In genomic region chr1:178388398-178389161, GRCh38 we compare ENCODE assay signal across 18 cellular contexts.
A peak's percentile ranks its signal among the peaks of the same experiment; 100 is the strongest.
DNase-seq lines count a peak whose midpoint lies in the region; ATAC-seq and TF ChIP-seq lines count a peak whose summit lies in the region.
"Had no signal": no experiment of that assay in that cellular context is flagged by ENCODE, and none has a peak within 500 bp of the region (broad histone marks: within the 10 kb centered on the region; RNA-seq: fewer than 3 reads in every experiment).

No MANE protein-coding gene starts in this region.

- H3K4me1 Mint-ChIP-seq in endodermal cell (peaks cover 20% of the 10 kb centered on the region), nephron progenitor cell (peaks cover 12% of the 10 kb centered on the region)
- H3K4me1 Mint-ChIP-seq: memory B cell had no signal

- H3K36me3 ChIP-seq in endodermal cell (ENCODE audit: control insufficient read depth, insufficient read depth, low read length): no peaks in the 10 kb centered on the region
- H3K36me3 ChIP-seq: BE2C, vagina had no signal

- no peak overlapping the region for H3K27ac ChIP-seq in endodermal cell (ENCODE audit: low read depth, low read length)
- H3K27ac ChIP-seq: psoas muscle, vagina had no signal

- no peaks in the 10 kb centered on the region for H3K27me3 Mint-ChIP-seq in endodermal cell (ENCODE audit: insufficient read depth)
- no peaks in the 10 kb centered on the region for H3K27me3 Mint-ChIP-seq in nephron progenitor cell (ENCODE audit: low read depth, poor library complexity)
- H3K27me3 Mint-ChIP-seq: activated CD4-positive, alpha-beta memory T cell treated with anti-CD3 and anti-CD28 coated beads for 36 hours had no signal

- H3K4me3 ChIP-seq in AG10803 (ENCODE audit: low read length) (no peak overlapping the region), endodermal cell (ENCODE audit: low read length) (no peak overlapping the region)
- H3K4me3 ChIP-seq: psoas muscle, vagina had no signal

- H3K9me3 Mint-ChIP-seq in endodermal cell (no peaks in the 10 kb centered on the region), nephron progenitor cell (no peaks in the 10 kb centered on the region)
- H3K9me3 Mint-ChIP-seq: activated CD4-positive, alpha-beta memory T cell treated with anti-CD3 and anti-CD28 coated beads for 36 hours; memory B cell had no signal

- H3K27me3 ChIP-seq in endodermal cell (ENCODE audit: control insufficient read depth, insufficient read depth, low read length, poor library complexity, severe bottlenecking): no peaks in the 10 kb centered on the region
- H3K27me3 ChIP-seq: BE2C, vagina had no signal

- TF ChIP-seq CTCF in AG10803 (conservative IDR thresholded peaks at IDR 0.05; ENCODE audit: low read length): no peak
- TF ChIP-seq CTCF in endodermal cell (conservative IDR thresholded peaks at IDR 0.05): no peak
- TF ChIP-seq CTCF in nephron progenitor cell (IDR thresholded peaks at IDR 0.05): no peak

- WGBS in endodermal cell (ENCODE audit: insufficient coverage in 1 of 2, insufficient read length in 1 of 2), 2 experiments: 63 to 71% methylated on average over 3 to 6 of the region's 6 CpGs

- ATAC-seq in GM21723 (IDR thresholded peaks at IDR 0.05; ENCODE audit: unreplicated experiment): no peak
- no peak for ATAC-seq in GM19023 (IDR thresholded peaks at IDR 0.05; ENCODE audit: unreplicated experiment)

- H3K36me3 Mint-ChIP-seq in endodermal cell (ENCODE audit: low read depth) (no peaks in the 10 kb centered on the region), nephron progenitor cell (ENCODE audit: low read depth) (no peaks in the 10 kb centered on the region)
- H3K36me3 Mint-ChIP-seq: activated CD4-positive, alpha-beta memory T cell treated with anti-CD3 and anti-CD28 coated beads for 36 hours; memory B cell had no signal

- H3K27ac Mint-ChIP-seq in endodermal cell (peak overlapping the region; percentile 40), nephron progenitor cell (peak overlapping the region; percentile 7)
- H3K27ac Mint-ChIP-seq: activated CD4-positive, alpha-beta memory T cell treated with anti-CD3 and anti-CD28 coated beads for 36 hours; memory B cell had no signal

- peak; percentile 55 for DNase-seq in AG10803 (ENCODE audit: low read depth)
- peak; percentile 31 for DNase-seq in NCI-H2227 treated with DMSO at 0.1 percent for 48 hours (lab: John Stamatoyannopoulos, UW)
- peak; percentile 44 for DNase-seq in endodermal cell
- DNase-seq in nephron progenitor cell: no peak
- DNase-seq in GM19238 (ENCODE audit: insufficient read length, low spot score): no peak
- DNase-seq in HuH-7 (ENCODE audit: low spot score): no peak
- DNase-seq: activated CD4-positive, alpha-beta memory T cell treated with anti-CD3 and anti-CD28 coated beads for 36 hours; activated effector memory CD4-positive, alpha-beta T cell treated with Interleukin-2 at 50 U/mL for 16 hours; BE2C; Kasumi-1; NCI-H187; psoas muscle; stimulated activated CD4-positive, alpha-beta T cell treated with anti-CD3 and anti-CD28 coated beads, Interleukin-4, amount 100 ng/mL, for 1 hour; T1000 had no signal

- H3K9ac ChIP-seq in endodermal cell (ENCODE audit: extremely low read depth, low read length, poor library complexity, severe bottlenecking): no peak overlapping the region

- H3K4me3 Mint-ChIP-seq in endodermal cell (no peak overlapping the region), nephron progenitor cell (no peak overlapping the region)
- H3K4me3 Mint-ChIP-seq: activated CD4-positive, alpha-beta memory T cell treated with anti-CD3 and anti-CD28 coated beads for 36 hours; memory B cell had no signal

- peaks cover 3% of the 10 kb centered on the region for H3K4me1 ChIP-seq in endodermal cell (ENCODE audit: control insufficient read depth, insufficient read depth, low read length)
- H3K4me1 ChIP-seq: BE2C had no signal

- H3K9me3 ChIP-seq in endodermal cell (ENCODE audit: control insufficient read depth, low read length): no peaks in the 10 kb centered on the region
- H3K9me3 ChIP-seq: BE2C, psoas muscle, vagina had no signal

Comparison
In these comparisons a context has a peak if more than half of its experiments do, and no peak if none do; other contexts are left out.
1. DNase-seq: peak in AG10803 (single experiment), NCI-H2227 treated with DMSO at 0.1 percent for 48 hours (single experiment) and endodermal cell (single experiment); none in nephron progenitor cell (single experiment), GM19238 (single experiment) and HuH-7 (single experiment).